Comparison of ENCODE assay signal across 26 cellular contexts in the genomic region with DNA sequence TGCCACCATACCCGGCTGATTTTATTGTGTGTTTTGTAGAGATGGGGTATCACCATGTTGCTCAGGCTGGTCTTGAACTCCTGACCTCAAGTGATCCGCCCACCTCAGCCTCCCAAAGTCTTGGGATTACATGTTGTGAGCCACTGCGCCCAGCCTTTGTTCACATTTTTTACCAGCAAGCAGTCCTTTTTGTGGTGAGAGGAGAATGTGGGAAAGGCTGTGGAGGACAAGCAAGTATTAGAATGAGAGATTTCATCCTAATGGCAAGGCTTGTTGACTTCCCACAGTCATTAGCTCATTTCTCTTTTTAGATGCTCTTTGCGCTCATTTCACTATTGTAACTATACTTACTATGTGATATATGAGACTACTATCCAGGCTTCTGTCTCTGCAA. TPM values are rescaled to one million over a fixed set of nuclear protein-coding genes. Genes with fewer than 3 reads are reported as not detected.
A peak's percentile ranks its signal among the peaks of the same experiment; 100 is the strongest.
DNase-seq lines count a peak whose midpoint lies in the region; ATAC-seq and TF ChIP-seq lines count a peak whose summit lies in the region.
"Had no signal": no experiment of that assay in that cellular context is flagged by ENCODE, and none has a peak within 500 bp of the region (broad histone marks: within the 10 kb centered on the region; RNA-seq: fewer than 3 reads in every experiment).

No MANE protein-coding gene starts in this region.

- no peaks in the 10 kb centered on the region for H4K20me1 ChIP-seq in smooth muscle cell (ENCODE audit: low read depth)

- H3K9ac ChIP-seq in smooth muscle cell (ENCODE audit: low read depth), result no peak overlapping the region
- H3K9ac ChIP-seq: neural progenitor cell, parathyroid adenoma had no signal

- peaks cover 6% of the 10 kb centered on the region for H3K4me1 ChIP-seq in smooth muscle cell (ENCODE audit: low read depth)
- H3K4me1 ChIP-seq: neural progenitor cell, parathyroid adenoma, right atrium auricular region, thyroid gland, uterus had no signal

- ATAC-seq in natural killer cell treated with Interleukin-12 subunit alpha and Interleukin-12 subunit beta and Interleukin-15 and Interleukin-18, amount 100 ng/mL, for 72 hours, result no peak
- no peak for ATAC-seq in natural killer cell
- ATAC-seq: esophagus mucosa, left lobe of liver had no signal

- H3K36me3 ChIP-seq in smooth muscle cell (ENCODE audit: low read depth), result no peaks in the 10 kb centered on the region
- H3K36me3 ChIP-seq: neural progenitor cell, right atrium auricular region, SJSA1, thyroid gland, uterus had no signal

- H3K9me3 ChIP-seq in smooth muscle cell (replicated peaks; ENCODE audit: low read depth), result no peaks in the 10 kb centered on the region
- H3K9me3 ChIP-seq: SJSA1, thyroid gland, uterus had no signal

- H3F3A ChIP-seq in smooth muscle cell (ENCODE audit: low read depth), result no peaks in the 10 kb centered on the region

- peaks cover 5% of the 10 kb centered on the region for H3K9me3 Mint-ChIP-seq in T-helper 2 cell treated with Interferon-gamma antibody and Interleukin-4, amounts not matched to agents 5 μg/mL and 100 μg/mL, for 36 hours
- no peaks in the 10 kb centered on the region for H3K9me3 Mint-ChIP-seq in natural killer cell treated with Interleukin-12 subunit alpha and Interleukin-12 subunit beta and Interleukin-15 and Interleukin-18, amount 100 ng/mL, for 72 hours
- no peaks in the 10 kb centered on the region for H3K9me3 Mint-ChIP-seq in natural killer cell
- H3K9me3 Mint-ChIP-seq: neural progenitor cell had no signal

- WGBS in smooth muscle cell (ENCODE audit: low lambda C conversion rate), result 70% methylated on average over 4 of the region's 4 CpGs

- H3K27me3 ChIP-seq in smooth muscle cell (ENCODE audit: low read depth), result no peaks in the 10 kb centered on the region
- H3K27me3 ChIP-seq: neural progenitor cell, right atrium auricular region, SJSA1, thyroid gland, uterus had no signal

- peak overlapping the region; percentile 73 for H3K4me3 Mint-ChIP-seq in T-helper 2 cell treated with Interferon-gamma antibody and Interleukin-4, amounts not matched to agents 5 μg/mL and 100 μg/mL, for 36 hours
- peak overlapping the region; percentile 65 for H3K4me3 Mint-ChIP-seq in natural killer cell treated with Interleukin-12 subunit alpha and Interleukin-12 subunit beta and Interleukin-15 and Interleukin-18, amount 100 ng/mL, for 72 hours
- H3K4me3 Mint-ChIP-seq in natural killer cell, result no peak overlapping the region
- H3K4me3 Mint-ChIP-seq: brain, IgD-negative memory B cell, neural progenitor cell had no signal

- no peaks in the 10 kb centered on the region for H3K79me2 ChIP-seq in smooth muscle cell (ENCODE audit: low read depth)
- H3K79me2 ChIP-seq: parathyroid adenoma had no signal

- H2AFZ ChIP-seq in smooth muscle cell (ENCODE audit: low read depth), result no peak overlapping the region
- H2AFZ ChIP-seq: neural progenitor cell, parathyroid adenoma had no signal

- peak overlapping the region; percentile 89 for H3K27ac Mint-ChIP-seq in T-helper 2 cell treated with Interferon-gamma antibody and Interleukin-4, amounts not matched to agents 5 μg/mL and 100 μg/mL, for 36 hours
- H3K27ac Mint-ChIP-seq in natural killer cell treated with Interleukin-12 subunit alpha and Interleukin-12 subunit beta and Interleukin-15 and Interleukin-18, amount 100 ng/mL, for 72 hours, result peak overlapping the region; percentile 75 to 88
- no peak overlapping the region for H3K27ac Mint-ChIP-seq in natural killer cell
- H3K27ac Mint-ChIP-seq: brain; CD4-positive, CD25-positive, alpha-beta regulatory T cell; IgD-negative memory B cell; neural progenitor cell had no signal

- peaks cover 57% of the 10 kb centered on the region for H3K4me1 Mint-ChIP-seq in T-helper 2 cell treated with Interferon-gamma antibody and Interleukin-4, amounts not matched to agents 5 μg/mL and 100 μg/mL, for 36 hours (ENCODE audit: low read depth)
- peaks cover 35 to 36% of the 10 kb centered on the region in 2 donors for H3K4me1 Mint-ChIP-seq in natural killer cell treated with Interleukin-12 subunit alpha and Interleukin-12 subunit beta and Interleukin-15 and Interleukin-18, amount 100 ng/mL, for 72 hours (ENCODE audit: low read depth in 2 of 2)
- H3K4me1 Mint-ChIP-seq in natural killer cell, result peaks cover 4 to 15% of the 10 kb centered on the region in 2 donors
- H3K4me1 Mint-ChIP-seq: brain, IgD-negative memory B cell had no signal

- TF ChIP-seq CTCF in natural killer cell (IDR thresholded peaks at IDR 0.05), result no peak
- TF ChIP-seq CTCF in smooth muscle cell (IDR thresholded peaks at IDR 0.05; ENCODE audit: borderline replicate concordance, insufficient read depth, poor library complexity, severe bottlenecking), result no peak

- DNase-seq in T-helper 2 cell treated with Interferon-gamma antibody and Interleukin-4, amounts not matched to agents 5 μg/mL and 100 μg/mL, for 36 hours (ENCODE audit: low spot score), result no peak
- DNase-seq in T-helper 2 cell, result no peak
- no peak for DNase-seq in natural killer cell treated with Interleukin-12 subunit alpha and Interleukin-12 subunit beta and Interleukin-15 and Interleukin-18, amount 100 ng/mL, for 72 hours (ENCODE audit: low spot score)
- DNase-seq in natural killer cell, result no peak
- DNase-seq in amniotic epithelial cell (ENCODE audit: low read depth), result peak; percentile 51
- no peak for DNase-seq in smooth muscle cell (lab: John Stamatoyannopoulos, UW; ENCODE audit: unreplicated experiment)
- DNase-seq in NCI-H128 (lab: John Stamatoyannopoulos, UW; ENCODE audit: unreplicated experiment), result no peak
- DNase-seq in NCI-H187 (lab: John Stamatoyannopoulos, UW), result no peak
- DNase-seq: 8988T; GOT3; NCI-H1048; NCI-H1694; stimulated activated CD8-positive, alpha-beta memory T cell treated with anti-CD3 and anti-CD28 coated beads, Interleukin-4, amount 100 ng/mL, for 48 hours; thyroid gland; uterus had no signal

- peak overlapping the region; percentile 6 for H3K27ac ChIP-seq in smooth muscle cell (ENCODE audit: low read depth)
- H3K27ac ChIP-seq: neural progenitor cell, parathyroid adenoma, right atrium auricular region, SJSA1, thyroid gland, uterus had no signal

- peaks cover 4% of the 10 kb centered on the region for H3K36me3 Mint-ChIP-seq in T-helper 2 cell treated with Interferon-gamma antibody and Interleukin-4, amounts not matched to agents 5 μg/mL and 100 μg/mL, for 36 hours (ENCODE audit: low read depth)
- no peaks in the 10 kb centered on the region for H3K36me3 Mint-ChIP-seq in natural killer cell treated with Interleukin-12 subunit alpha and Interleukin-12 subunit beta and Interleukin-15 and Interleukin-18, amount 100 ng/mL, for 72 hours
- no peaks in the 10 kb centered on the region for H3K36me3 Mint-ChIP-seq in natural killer cell
- H3K36me3 Mint-ChIP-seq: brain; CD4-positive, CD25-positive, alpha-beta regulatory T cell; IgD-negative memory B cell; neural progenitor cell had no signal

- no peaks in the 10 kb centered on the region for H3K27me3 Mint-ChIP-seq in T-helper 2 cell treated with Interferon-gamma antibody and Interleukin-4, amounts not matched to agents 5 μg/mL and 100 μg/mL, for 36 hours (ENCODE audit: low read depth)
- peaks cover 17 to 19% of the 10 kb centered on the region in 2 donors for H3K27me3 Mint-ChIP-seq in natural killer cell treated with Interleukin-12 subunit alpha and Interleukin-12 subunit beta and Interleukin-15 and Interleukin-18, amount 100 ng/mL, for 72 hours
- H3K27me3 Mint-ChIP-seq in natural killer cell (ENCODE audit: low read depth in 2 of 2), result peaks cover 3 to 5% of the 10 kb centered on the region in 2 donors

- intact Hi-C loops in natural killer cell (cut with micrococcal nuclease), result no loop called here

- H3K4me3 ChIP-seq in smooth muscle cell, result no peak overlapping the region
- H3K4me3 ChIP-seq: neural progenitor cell, right atrium auricular region, SJSA1, thyroid gland, uterus had no signal

- no peak overlapping the region for H3K4me2 ChIP-seq in smooth muscle cell
- H3K4me2 ChIP-seq: neural progenitor cell had no signal

RNA-seq across cellular contexts. Expression of gene IL31RA, which starts 6.1 kb away (rescaled TPM):
- 1 to 10 TPM; 2.3 to 3.0 TPM for total RNA-seq in natural killer cell treated with Interleukin-12 subunit alpha and Interleukin-12 subunit beta and Interleukin-15 and Interleukin-18, amount 100 ng/mL, for 72 hours
- total RNA-seq in natural killer cell (not detected), smooth muscle cell (2.2 TPM in 2 replicates)
- polyA plus RNA-seq in smooth muscle cell, result 0.63 and 0.67 TPM in 2 replicates
- total RNA-seq: CD4-positive, CD25-positive, alpha-beta regulatory T cell; HT-29; left lobe of liver; NCI-H460; thyroid gland had no signal
- polyA plus RNA-seq: CD4-positive, CD25-positive, alpha-beta regulatory T cell; IgD-negative memory B cell had no signal

Comparison
In these comparisons a context has a peak if more than half of its experiments do, and no peak if none do; other contexts are left out.
1. H3K27ac Mint-ChIP-seq: peak in T-helper 2 cell treated with Interferon-gamma antibody and Interleukin-4, amounts not matched to agents 5 μg/mL and 100 μg/mL, for 36 hours (single experiment) and natural killer cell treated with Interleukin-12 subunit alpha and Interleukin-12 subunit beta and Interleukin-15 and Interleukin-18, amount 100 ng/mL, for 72 hours (2 of 2); none in natural killer cell (0 of 2).